In genomic region chr5:1770443-1770802, GRCh38 we compare ENCODE assay signal across 26 cellular contexts.
"Had no signal": no experiment of that assay in that cellular context is flagged by ENCODE, and none has a peak within 500 bp of the region (broad histone marks: within the 10 kb centered on the region; RNA-seq: fewer than 3 reads in every experiment).

No MANE protein-coding gene starts in this region.

- H3K4me2 ChIP-seq: KMS-11 had no signal

- H3K4me3 ChIP-seq: MG63 had no signal

- DNase-seq: activated B cell treated with CpG ODN at 0.5 μM for 24 hours; activated CD4-positive, alpha-beta T cell treated with anti-CD3 and anti-CD28 coated beads for 1 hour; activated CD4-positive, alpha-beta T cell treated with anti-CD3 and anti-CD28 coated beads, Interleukin-2, amount 10 ng/mL, durations not matched to agents 24 days and 14 days; activated CD4-positive, alpha-beta T cell treated with anti-CD3 and anti-CD28 coated beads, Interleukin-2, amount 50 U/mL, for 48 hours; activated CD8-positive, alpha-beta memory T cell treated with anti-CD3 and anti-CD28 coated beads, Interleukin-2, amount 10 ng/mL, durations not matched to agents 7 days and 5 days; activated gamma-delta T cell treated with Interleukin-2 at 50 U/mL for 16 hours; activated naive CD4-positive, alpha-beta T cell treated with anti-CD3 and anti-CD28 coated beads, Interleukin-2, amount 10 ng/mL, durations not matched to agents 7 days and 5 days; activated naive CD8-positive, alpha-beta T cell treated with anti-CD3 and anti-CD28 coated beads for 36 hours; activated T-cell treated with anti-CD3 and anti-CD28 coated beads, Interleukin-2, amount 50 U/mL, for 72 hours; caudate nucleus; MG63; MV-4-11; NCI-H1092 treated with DMSO at 0.1 percent for 48 hours; NCI-H1417 treated with DMSO at 0.1 percent for 48 hours; NCI-H1694; NCI-H2029; NCI-H2107; NCI-H2171 treated with DMSO at 0.1 percent for 48 hours; NCI-H226; NCI-H526 treated with DMSO at 0.1 percent for 48 hours; NCI-H82; RPMI8226; SIG-M5; T-helper 17 cell; T-helper 9 cell had no signal

- H3K9ac ChIP-seq: KMS-11 had no signal

- H3K9me3 ChIP-seq: MG63 had no signal

- ATAC-seq: activated CD8-positive, alpha-beta memory T cell treated with anti-CD3 and anti-CD28 coated beads, Interleukin-2, amount 10 ng/mL, durations not matched to agents 7 days and 5 days; activated T-cell treated with anti-CD3 and anti-CD28 coated beads, Interleukin-2, amount 50 U/mL, for 72 hours; T-helper 17 cell had no signal

- H3K27ac ChIP-seq: KMS-11 had no signal

- H3K36me3 ChIP-seq: MG63 had no signal

- H3K27me3 ChIP-seq: MG63 had no signal
